In genomic region chr1:200916152-200916551, GRCh38 we compare ENCODE assay signal across 20 cellular contexts. TPM values are rescaled to one million over a fixed set of nuclear protein-coding genes. Genes with fewer than 3 reads are reported as not detected.
DNase-seq lines count a peak whose midpoint lies in the region; ATAC-seq and TF ChIP-seq lines count a peak whose summit lies in the region.
"Had no signal": no experiment of that assay in that cellular context is flagged by ENCODE, and none has a peak within 500 bp of the region (broad histone marks: within the 10 kb centered on the region; RNA-seq: fewer than 3 reads in every experiment).

No MANE protein-coding gene starts in this region.

- no peak for DNase-seq in MM.1S
- no peak for DNase-seq in trophoblast cell
- no peak for DNase-seq in superior temporal gyrus (ENCODE audit: extremely low spot score)
- DNase-seq in DMS79 (lab: John Stamatoyannopoulos, UW), result no peak
- DNase-seq in GF-D8 (lab: John Stamatoyannopoulos, UW), result no peak
- DNase-seq in T-helper 17 cell, result no peak
- DNase-seq: activated CD4-positive, CD25-positive, alpha-beta regulatory T cell treated with anti-CD3 and anti-CD28 coated beads, Interleukin-2, amount 50 U/mL, for 72 hours; activated CD8-positive, alpha-beta memory T cell treated with anti-CD3 and anti-CD28 coated beads, Interleukin-2, amount 10 ng/mL, durations not matched to agents 7 days and 5 days; activated naive CD4-positive, alpha-beta T cell treated with Interleukin-2 at 50 U/mL for 16 hours; NCI-H2029 treated with DMSO at 0.1 percent for 48 hours; NCI-H526 treated with DMSO at 0.1 percent for 48 hours; right lobe of liver; stimulated activated CD4-positive, alpha-beta T cell treated with anti-CD3 and anti-CD28 coated beads, Interleukin-4, amount 100 ng/mL, for 1 hour had no signal

- H3K79me2 ChIP-seq in MM.1S (ENCODE audit: low read length) (no peaks in the 10 kb centered on the region), trophoblast cell (ENCODE audit: control insufficient read depth, insufficient read depth, low read length, poor library complexity) (no peaks in the 10 kb centered on the region)

- H3K4me2 ChIP-seq in MM.1S (ENCODE audit: low read depth, low read length), result no peak overlapping the region
- H3K4me2 ChIP-seq in trophoblast cell (ENCODE audit: low read length), result no peak overlapping the region

- peak overlapping the region; percentile 36 for H2AK5ac ChIP-seq in trophoblast cell (ENCODE audit: low read length)

- no peaks in the 10 kb centered on the region for H3K36me3 Mint-ChIP-seq in T-helper 17 cell (ENCODE audit: low read depth)
- H3K36me3 Mint-ChIP-seq: activated CD8-positive, alpha-beta memory T cell treated with anti-CD3 and anti-CD28 coated beads, Interleukin-2, amount 10 ng/mL, durations not matched to agents 7 days and 5 days had no signal

- TF ChIP-seq CTCF in MM.1S (IDR thresholded peaks at IDR 0.05; ENCODE audit: low read length), result peak; percentile 22

- no peak overlapping the region for H2BK120ac ChIP-seq in trophoblast cell (ENCODE audit: insufficient read depth, low read length, poor library complexity)

- peak; percentile 5 for ATAC-seq in esophagus mucosa
- no peak for ATAC-seq in T-helper 17 cell
- ATAC-seq: activated CD8-positive, alpha-beta memory T cell treated with anti-CD3 and anti-CD28 coated beads, Interleukin-2, amount 10 ng/mL, durations not matched to agents 7 days and 5 days had no signal

- H3K4me3 Mint-ChIP-seq in T-helper 17 cell, result no peak overlapping the region
- H3K4me3 Mint-ChIP-seq: activated CD8-positive, alpha-beta memory T cell treated with anti-CD3 and anti-CD28 coated beads, Interleukin-2, amount 10 ng/mL, durations not matched to agents 7 days and 5 days; nephron had no signal

- H3K79me1 ChIP-seq in trophoblast cell (ENCODE audit: low read length), result peaks cover 10% of the 10 kb centered on the region

- peak overlapping the region; percentile 43 for H3K18ac ChIP-seq in trophoblast cell (ENCODE audit: low read length)

- H2AFZ ChIP-seq in MM.1S (ENCODE audit: low read length) (no peak overlapping the region), trophoblast cell (ENCODE audit: insufficient read depth, low read length, poor library complexity) (no peak overlapping the region)

- H3K36me3 ChIP-seq in ES-I3 (ENCODE audit: insufficient read depth, low read length), result no peaks in the 10 kb centered on the region; the same call in 1 of the 2 replicates
- no peaks in the 10 kb centered on the region for H3K36me3 ChIP-seq in MM.1S (replicated peaks; ENCODE audit: insufficient read depth, low read length)
- H3K36me3 ChIP-seq in trophoblast cell (ENCODE audit: control insufficient read depth in 1 of 2, insufficient read depth in 2 of 2, low read length in 2 of 2), result peaks cover 25 to 29% of the 10 kb centered on the region in 2 experiments
- H3K36me3 ChIP-seq: right lobe of liver, upper lobe of left lung had no signal

- H2BK5ac ChIP-seq in trophoblast cell (ENCODE audit: low read depth, low read length, poor library complexity), result no peak overlapping the region

- H3K9ac ChIP-seq in ES-I3 (ENCODE audit: low read depth, low read length), result peak overlapping the region; percentile 10; the same call in 1 of the 2 replicates
- H3K9ac ChIP-seq in MM.1S (ENCODE audit: low read length), result no peak overlapping the region
- no peak overlapping the region for H3K9ac ChIP-seq in trophoblast cell (ENCODE audit: low read length)

- no peak overlapping the region for H2BK12ac ChIP-seq in trophoblast cell (ENCODE audit: low read length)

- H3K27ac ChIP-seq in MM.1S (ENCODE audit: low read length) (no peak overlapping the region), trophoblast cell (ENCODE audit: low read depth, low read length) (no peak overlapping the region)
- H3K27ac ChIP-seq: right lobe of liver, upper lobe of left lung had no signal

- no peaks in the 10 kb centered on the region for H3K4me1 ChIP-seq in ES-I3 (ENCODE audit: insufficient read depth, low read length)
- no peaks in the 10 kb centered on the region for H3K4me1 ChIP-seq in MM.1S (ENCODE audit: low read length)
- H3K4me1 ChIP-seq in trophoblast cell (ENCODE audit: control insufficient read depth in 1 of 2, insufficient read depth in 2 of 2, low read length in 2 of 2), result peaks cover 24% of the 10 kb centered on the region in 2 experiments
- H3K4me1 ChIP-seq: right lobe of liver, upper lobe of left lung had no signal

- H3K27me3 ChIP-seq in MM.1S (replicated peaks; ENCODE audit: insufficient read depth, low read length), result no peaks in the 10 kb centered on the region
- no peaks in the 10 kb centered on the region for H3K27me3 ChIP-seq in trophoblast cell (ENCODE audit: insufficient read depth, low read length)
- H3K27me3 ChIP-seq: right lobe of liver, upper lobe of left lung had no signal

- H3K27ac Mint-ChIP-seq in T-helper 17 cell, result no peak overlapping the region
- H3K27ac Mint-ChIP-seq: activated CD8-positive, alpha-beta memory T cell treated with anti-CD3 and anti-CD28 coated beads, Interleukin-2, amount 10 ng/mL, durations not matched to agents 7 days and 5 days; nephron had no signal

- H3F3A ChIP-seq in MM.1S (ENCODE audit: insufficient read depth, low read length), result no peaks in the 10 kb centered on the region

- peak overlapping the region; percentile 8 for H3K14ac ChIP-seq in trophoblast cell (ENCODE audit: low read length)

- H3K4me3 ChIP-seq in MM.1S (ENCODE audit: low read length), result no peak overlapping the region
- H3K4me3 ChIP-seq in trophoblast cell (ENCODE audit: low read depth, low read length), result no peak overlapping the region
- H3K4me3 ChIP-seq: lung, right lobe of liver, upper lobe of left lung had no signal

- H3K4me1 Mint-ChIP-seq in T-helper 17 cell, result peaks cover 2% of the 10 kb centered on the region
- H3K4me1 Mint-ChIP-seq: activated CD8-positive, alpha-beta memory T cell treated with anti-CD3 and anti-CD28 coated beads, Interleukin-2, amount 10 ng/mL, durations not matched to agents 7 days and 5 days; nephron had no signal

- WGBS in trophoblast cell (ENCODE audit: extremely low coverage, insufficient coverage, insufficient read length), result no CpG with 5 or more reads among the region's 22 CpGs

- H4K8ac ChIP-seq in trophoblast cell (ENCODE audit: low read depth, low read length), result no peak overlapping the region

- no peaks in the 10 kb centered on the region for H3K27me3 Mint-ChIP-seq in T-helper 17 cell

- H4K12ac ChIP-seq in trophoblast cell (ENCODE audit: low read depth, low read length), result peak overlapping the region; percentile 36

- no peak overlapping the region for H3K4ac ChIP-seq in trophoblast cell (ENCODE audit: low read depth, low read length)

- H3K23ac ChIP-seq in trophoblast cell (ENCODE audit: low read length), result no peak overlapping the region

- no peaks in the 10 kb centered on the region for H3K9me2 ChIP-seq in MM.1S (replicated peaks; ENCODE audit: insufficient read depth, low read length)

- H3K9me3 ChIP-seq in ES-I3 (ENCODE audit: control insufficient read depth, insufficient read depth, low read length), result no peaks in the 10 kb centered on the region
- H3K9me3 ChIP-seq in MM.1S (replicated peaks; ENCODE audit: insufficient read depth, low read length), result no peaks in the 10 kb centered on the region
- no peaks in the 10 kb centered on the region for H3K9me3 ChIP-seq in trophoblast cell (ENCODE audit: insufficient read depth, low read depth, low read length)
- no peaks in the 10 kb centered on the region for H3K9me3 ChIP-seq in T-helper 17 cell (ENCODE audit: control insufficient read depth, low read length, poor library complexity, severe bottlenecking)
- H3K9me3 ChIP-seq: right lobe of liver, upper lobe of left lung had no signal

- no peaks in the 10 kb centered on the region for H4K20me1 ChIP-seq in MM.1S (ENCODE audit: insufficient read depth, low read length)

- no peak overlapping the region for H4K91ac ChIP-seq in trophoblast cell (ENCODE audit: low read depth, low read length)

RNA-seq across cellular contexts. Expression of gene INAVA, which starts 21.5 kb away (rescaled TPM):
- 54.8 TPM for total RNA-seq in esophagus mucosa
- polyA plus RNA-seq in trophoblast cell (2013), result 28.5 and 30.7 TPM in 2 replicates
- total RNA-seq in T-helper 17 cell, result under 1 TPM; 0.25 to 0.39 TPM
- total RNA-seq: T-helper 1 cell treated with Interleukin-12 subunit alpha and Interleukin-12 subunit beta and Interleukin-4 antibody, amounts not matched to agents 30 ng/mL and 1 ng/mL, for 36 hours had no signal

RNA-seq across cellular contexts. Expression of gene GPR25, which starts 43.4 kb away (rescaled TPM):
- total RNA-seq in esophagus mucosa (0.32 TPM), T-helper 17 cell (10 to 100 TPM; 10.9 to 18.3 TPM)
- polyA plus RNA-seq in trophoblast cell (2013), result 0.08 and 0.10 TPM in 2 replicates
- total RNA-seq: HT-29; right lobe of liver; T-helper 1 cell treated with Interleukin-12 subunit alpha and Interleukin-12 subunit beta and Interleukin-4 antibody, amounts not matched to agents 30 ng/mL and 1 ng/mL, for 36 hours had no signal

Comparison
In these comparisons a context has a peak if more than half of its experiments do, and no peak if none do; other contexts are left out.
1. RNA of gene INAVA, which starts 21.5 kb away (total RNA-seq): 54.8 TPM in esophagus mucosa (single experiment); 0.25 to 0.39 TPM in T-helper 17 cell; every median in the first group is over 10 times any median in the second.